15 cellular contexts compared by ENCODE assay signal in the genomic region with DNA sequence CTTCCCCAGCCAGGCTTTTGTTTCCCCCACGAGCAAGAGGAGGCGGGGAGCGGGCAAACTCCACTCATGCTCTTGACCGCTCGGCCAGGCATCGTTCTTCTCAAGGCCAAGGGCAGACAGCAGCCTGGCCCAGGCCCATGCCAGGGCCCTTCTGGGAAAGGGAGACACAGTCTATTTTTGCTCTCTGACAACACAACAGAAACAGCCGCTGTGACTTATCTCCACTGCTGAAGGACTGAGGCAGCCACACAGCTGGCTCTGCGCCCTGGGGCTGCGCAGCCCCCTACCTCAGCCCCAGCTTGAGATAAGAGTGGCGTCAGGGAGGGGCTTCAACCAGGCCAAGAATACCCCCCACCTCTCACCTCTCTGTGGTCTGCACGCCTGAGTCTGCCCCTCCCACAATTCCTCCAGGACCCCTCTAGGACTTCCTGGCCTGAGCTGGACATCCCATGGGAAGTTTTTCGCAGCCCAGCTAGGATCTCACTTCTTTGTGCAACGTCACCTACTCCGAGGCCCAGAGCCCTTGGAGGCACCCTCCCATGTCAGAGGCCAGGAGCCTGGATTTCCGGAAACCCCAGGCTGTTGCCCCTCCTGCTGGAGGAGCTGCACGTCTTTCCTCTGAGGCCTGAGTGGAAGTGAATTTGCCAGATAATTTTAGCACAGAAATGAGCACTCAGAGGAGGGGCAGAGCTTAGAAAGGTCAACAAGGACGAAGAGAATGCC.
DNase-seq lines count a peak whose midpoint lies in the region; ATAC-seq and TF ChIP-seq lines count a peak whose summit lies in the region.
"Had no signal": no experiment of that assay in that cellular context is flagged by ENCODE, and none has a peak within 500 bp of the region (broad histone marks: within the 10 kb centered on the region; RNA-seq: fewer than 3 reads in every experiment).

No MANE protein-coding gene starts in this region.

- no peak for TF ChIP-seq POLR2A in tibial nerve (IDR thresholded peaks at IDR 0.05)

- peak overlapping the region; percentile 90 for H3K27ac Mint-ChIP-seq in chondrocyte (ENCODE audit: unreplicated experiment)
- H3K27ac Mint-ChIP-seq: activated CD4-positive, alpha-beta T cell treated with anti-CD3 and anti-CD28 coated beads, Interleukin-2, amount 10 ng/mL, durations not matched to agents 7 days and 5 days; activated T-helper 17 cell treated with anti-CD3 and anti-CD28 coated beads, Interleukin-2, amount 50 U/mL, for 72 hours had no signal

- peak; percentile 11 for TF ChIP-seq CTCF in chondrocyte (IDR thresholded peaks at IDR 0.05)
- TF ChIP-seq CTCF in right atrium auricular region (IDR thresholded peaks at IDR 0.05): peak in 1 of 2 donors; percentile 34
- no peak for TF ChIP-seq CTCF in osteoblast (IDR thresholded peaks at IDR 0.05; ENCODE audit: extremely low read depth, low read depth, low read length)
- TF ChIP-seq CTCF in tibial nerve (IDR thresholded peaks at IDR 0.05): no peak

- H3K36me3 ChIP-seq in right atrium auricular region (no peaks in the 10 kb centered on the region), osteoblast (ENCODE audit: insufficient read depth, low read length) (no peaks in the 10 kb centered on the region), tibial nerve (no peaks in the 10 kb centered on the region), MG63 (no peaks in the 10 kb centered on the region)
- H3K36me3 ChIP-seq: brain microvascular endothelial cell had no signal

- H3K9me3 Mint-ChIP-seq in chondrocyte (ENCODE audit: low read depth): peaks cover 18% of the 10 kb centered on the region

- TF ChIP-seq EP300 in tibial nerve (IDR thresholded peaks at IDR 0.05): peak; percentile 20 to 57

- H4K20me1 ChIP-seq in osteoblast (ENCODE audit: insufficient read depth, low read length): no peaks in the 10 kb centered on the region

- no peaks in the 10 kb centered on the region for H3K79me2 ChIP-seq in osteoblast (ENCODE audit: insufficient read depth, low read length)

- peaks cover 4% of the 10 kb centered on the region for H3K36me3 Mint-ChIP-seq in chondrocyte (ENCODE audit: low read depth)

- WGBS in tibial nerve, 2 donors: 48 to 59% methylated on average over 16 to 17 of the region's 17 CpGs

- H3K4me2 ChIP-seq in osteoblast (ENCODE audit: insufficient read depth, low read length): no peak overlapping the region

- H3K9me3 ChIP-seq in right atrium auricular region (peaks cover 4 to 13% of the 10 kb centered on the region in 2 donors), osteoblast (ENCODE audit: low read depth, low read length) (no peaks in the 10 kb centered on the region), tibial nerve (peaks cover 0 to 15% (median 0%) of the 10 kb centered on the region in 4 donors), MG63 (peaks cover 2% of the 10 kb centered on the region; the same call in 1 of the 2 replicates)

- no peaks in the 10 kb centered on the region for H3K27me3 Mint-ChIP-seq in chondrocyte (ENCODE audit: low read depth)

- H3K4me3 ChIP-seq in right atrium auricular region: no peak overlapping the region
- no peak overlapping the region for H3K4me3 ChIP-seq in osteoblast (ENCODE audit: insufficient read depth, low read length)
- H3K4me3 ChIP-seq in tibial nerve: no peak overlapping the region
- no peak overlapping the region for H3K4me3 ChIP-seq in MG63

- no peak for ATAC-seq in GM19328 (IDR thresholded peaks at IDR 0.05; ENCODE audit: unreplicated experiment)
- ATAC-seq: activated T-helper 17 cell treated with anti-CD3 and anti-CD28 coated beads, Interleukin-2, amount 50 U/mL, for 72 hours had no signal

- H3K4me1 ChIP-seq in right atrium auricular region (peaks cover 0 to 30% of the 10 kb centered on the region in 2 donors), osteoblast (ENCODE audit: insufficient read depth, low read length) (no peaks in the 10 kb centered on the region), tibial nerve (peaks cover 0 to 20% (median 5%) of the 10 kb centered on the region in 4 donors)

- peaks cover 18% of the 10 kb centered on the region for H3K4me1 Mint-ChIP-seq in chondrocyte (ENCODE audit: low read depth)
- H3K4me1 Mint-ChIP-seq: activated CD4-positive, alpha-beta T cell treated with anti-CD3 and anti-CD28 coated beads, Interleukin-2, amount 10 ng/mL, durations not matched to agents 7 days and 5 days; activated T-helper 17 cell treated with anti-CD3 and anti-CD28 coated beads, Interleukin-2, amount 50 U/mL, for 72 hours had no signal

- H3K27ac ChIP-seq in right atrium auricular region: peak overlapping the region; percentile 85 to 97
- H3K27ac ChIP-seq in osteoblast (ENCODE audit: low read depth, low read length): no peak overlapping the region
- H3K27ac ChIP-seq in tibial nerve: peak overlapping the region; percentile 57 to 91 (median 80)
- H3K27ac ChIP-seq: brain microvascular endothelial cell, RWPE1 had no signal

- H3K4me3 Mint-ChIP-seq in chondrocyte (ENCODE audit: unreplicated experiment): no peak overlapping the region
- H3K4me3 Mint-ChIP-seq: activated CD4-positive, alpha-beta T cell treated with anti-CD3 and anti-CD28 coated beads, Interleukin-2, amount 10 ng/mL, durations not matched to agents 7 days and 5 days; activated T-helper 17 cell treated with anti-CD3 and anti-CD28 coated beads, Interleukin-2, amount 50 U/mL, for 72 hours had no signal

- H3K27me3 ChIP-seq in right atrium auricular region (no peaks in the 10 kb centered on the region), osteoblast (ENCODE audit: insufficient read depth, low read length) (no peaks in the 10 kb centered on the region), tibial nerve (no peaks in the 10 kb centered on the region), MG63 (no peaks in the 10 kb centered on the region)
- H3K27me3 ChIP-seq: brain microvascular endothelial cell had no signal

- DNase-seq in chondrocyte (ENCODE audit: low spot score) (no peak), right atrium auricular region (ENCODE audit: low spot score) (peak; percentile 76), osteoblast (ENCODE audit: insufficient read length, low spot score, missing footprints) (peak; percentile 56), tibial nerve (ENCODE audit: low spot score in 2 of 2) (no peak), MG63 (no peak), NCI-H748 treated with DMSO at 0.1 percent for 48 hours (lab: John Stamatoyannopoulos, UW) (no peak), NCI-H524 (lab: John Stamatoyannopoulos, UW) (no peak)
- DNase-seq: activated CD4-positive, alpha-beta T cell treated with anti-CD3 and anti-CD28 coated beads, Interleukin-2, amount 10 ng/mL, durations not matched to agents 7 days and 5 days; brain microvascular endothelial cell; NCI-H2081; NCI-H82; stimulated activated CD4-positive, alpha-beta T cell treated with anti-CD3 and anti-CD28 coated beads, Interleukin-15, amount 100 ng/mL, for 24 hours had no signal

- no peak overlapping the region for H2AFZ ChIP-seq in osteoblast (ENCODE audit: low read length)

Comparison
In these comparisons a context has a peak if more than half of its experiments do, and no peak if none do; other contexts are left out.
1. DNase-seq: peak in right atrium auricular region (single experiment) and osteoblast (single experiment); none in chondrocyte (single experiment), tibial nerve (0 of 2), MG63 (single experiment), NCI-H748 treated with DMSO at 0.1 percent for 48 hours (single experiment) and NCI-H524 (0 of 2).